In the genomic region with DNA sequence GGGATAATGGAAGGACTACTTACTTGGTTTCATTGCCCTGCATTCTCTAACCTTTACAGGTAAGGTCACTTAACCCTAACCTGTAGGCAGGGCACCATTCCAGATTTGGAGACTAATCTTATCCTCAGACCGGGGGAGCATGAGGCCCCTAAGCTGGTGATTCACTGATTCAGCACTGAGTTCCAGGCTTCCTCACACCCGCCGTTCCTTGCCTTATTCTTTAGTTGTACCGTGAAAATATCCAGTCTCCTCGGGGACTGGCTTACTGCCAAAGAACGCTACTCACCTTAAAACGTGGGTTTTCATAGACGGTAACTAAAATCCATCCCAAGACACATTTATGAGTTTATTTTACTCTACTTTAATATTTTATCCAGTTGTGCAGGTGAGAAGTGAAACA, we compare ENCODE assay signal across 27 cellular contexts. TPM values are rescaled to one million over a fixed set of nuclear protein-coding genes. Genes with fewer than 3 reads are reported as not detected.
"Had no signal": no experiment of that assay in that cellular context is flagged by ENCODE, and none has a peak within 500 bp of the region (broad histone marks: within the 10 kb centered on the region; RNA-seq: fewer than 3 reads in every experiment).

No MANE protein-coding gene starts in this region.

- FAIRE-seq: bronchial epithelial cell had no signal

- H3K27me3 Mint-ChIP-seq: activated B cell treated with CpG ODN at 0.5 μM for 24 hours; activated CD4-positive, alpha-beta T cell treated with anti-CD3 and anti-CD28 coated beads for 36 hours; activated naive CD8-positive, alpha-beta T cell; central memory CD8-positive, alpha-beta T cell; dendritic cell treated with granulocyte-macrophage colony-stimulating factor and Interleukin-4, amounts not matched to agents 40 ng/mL and 50 ng/mL, for 4 days had no signal

- H3K4me2 ChIP-seq: hepatocyte had no signal

- DNase-seq: activated B cell treated with CpG ODN at 0.5 μM for 24 hours; activated CD4-positive, alpha-beta T cell treated with anti-CD3 and anti-CD28 coated beads for 36 hours; activated CD4-positive, alpha-beta T cell treated with anti-CD3 and anti-CD28 coated beads, Interleukin-2, amount 50 U/mL, for 4 hours; activated naive CD4-positive, alpha-beta T cell treated with Interleukin-2 at 50 U/mL for 16 hours; activated T-cell treated with anti-CD3 and anti-CD28 coated beads for 4 hours; activated T-cell treated with anti-CD3 and anti-CD28 coated beads, Interleukin-2, amount 50 U/mL, for 72 hours; aorta; islet precursor cell; left ventricle myocardium inferior; mucosa of descending colon; ovary; stimulated activated CD4-positive, alpha-beta T cell treated with anti-CD3 and anti-CD28 coated beads, Interleukin-15, amount 100 ng/mL, for 24 hours; stimulated activated CD4-positive, alpha-beta T cell treated with anti-CD3 and anti-CD28 coated beads, Interleukin-2, amount 100 ng/mL, for 24 hours; stimulated activated naive CD4-positive, alpha-beta T cell; T-helper 1 cell; transverse colon had no signal

- H3K4me3 ChIP-seq: gastroesophageal sphincter, hepatocyte, left ventricle myocardium inferior, lung, mucosa of descending colon, ovary, transverse colon had no signal

- ATAC-seq: activated CD4-positive, alpha-beta T cell treated with anti-CD3 and anti-CD28 coated beads for 36 hours; activated T-cell treated with anti-CD3 and anti-CD28 coated beads, Interleukin-2, amount 50 U/mL, for 72 hours; gastroesophageal sphincter; mucosa of descending colon had no signal

- H3K27ac Mint-ChIP-seq: activated B cell treated with CpG ODN at 0.5 μM for 24 hours; activated CD4-positive, alpha-beta T cell treated with anti-CD3 and anti-CD28 coated beads for 36 hours; activated naive CD8-positive, alpha-beta T cell; activated T-cell treated with anti-CD3 and anti-CD28 coated beads, Interleukin-2, amount 50 U/mL, for 72 hours; dendritic cell treated with granulocyte-macrophage colony-stimulating factor and Interleukin-4, amounts not matched to agents 40 ng/mL and 50 ng/mL, for 4 days; nephron; progenitor cell of endocrine pancreas; T-helper 2 cell treated with Interferon-gamma antibody and Interleukin-4, amounts not matched to agents 5 μg/mL and 100 μg/mL, for 36 hours had no signal

- H3K36me3 ChIP-seq: gastroesophageal sphincter, left ventricle myocardium inferior, neutrophil, ovary, transverse colon had no signal

- H2AFZ ChIP-seq: hepatocyte had no signal

- H3K27me3 ChIP-seq: gastroesophageal sphincter, hepatocyte, neutrophil, ovary, transverse colon had no signal

- H3K9me3 Mint-ChIP-seq: activated B cell treated with CpG ODN at 0.5 μM for 24 hours; activated T-cell treated with anti-CD3 and anti-CD28 coated beads, Interleukin-2, amount 50 U/mL, for 72 hours; central memory CD8-positive, alpha-beta T cell; dendritic cell treated with granulocyte-macrophage colony-stimulating factor and Interleukin-4, amounts not matched to agents 40 ng/mL and 50 ng/mL, for 4 days; nephron; T-helper 2 cell treated with Interferon-gamma antibody and Interleukin-4, amounts not matched to agents 5 μg/mL and 100 μg/mL, for 36 hours had no signal

- H3K27ac ChIP-seq: gastroesophageal sphincter, hepatocyte, left ventricle myocardium inferior, neutrophil, ovary, transverse colon had no signal

- H3K4me1 ChIP-seq: gastroesophageal sphincter, left ventricle myocardium inferior, transverse colon had no signal

- H3K36me3 Mint-ChIP-seq: activated naive CD8-positive, alpha-beta T cell had no signal

- H3K4me1 Mint-ChIP-seq: activated B cell treated with CpG ODN at 0.5 μM for 24 hours; activated CD4-positive, alpha-beta T cell treated with anti-CD3 and anti-CD28 coated beads for 36 hours; central memory CD8-positive, alpha-beta T cell had no signal

- H3K4me3 Mint-ChIP-seq: activated B cell treated with CpG ODN at 0.5 μM for 24 hours; activated CD4-positive, alpha-beta T cell treated with anti-CD3 and anti-CD28 coated beads for 36 hours; activated naive CD8-positive, alpha-beta T cell; activated T-cell treated with anti-CD3 and anti-CD28 coated beads, Interleukin-2, amount 50 U/mL, for 72 hours; central memory CD8-positive, alpha-beta T cell; dendritic cell treated with granulocyte-macrophage colony-stimulating factor and Interleukin-4, amounts not matched to agents 40 ng/mL and 50 ng/mL, for 4 days; nephron; T-helper 2 cell treated with Interferon-gamma antibody and Interleukin-4, amounts not matched to agents 5 μg/mL and 100 μg/mL, for 36 hours had no signal

- H3K9me3 ChIP-seq: gastroesophageal sphincter, left ventricle myocardium inferior, mucosa of descending colon, neutrophil, ovary, transverse colon had no signal

- H3K79me2 ChIP-seq: hepatocyte had no signal

RNA-seq across cellular contexts. Expression of a gene that starts 44.3 kb away (rescaled TPM):
- total RNA-seq: activated B cell treated with CpG ODN at 0.5 μM for 24 hours; activated CD4-positive, alpha-beta T cell treated with anti-CD3 and anti-CD28 coated beads for 36 hours had no signal
